ENCODE assay signal across 8 cellular contexts in the genomic region with DNA sequence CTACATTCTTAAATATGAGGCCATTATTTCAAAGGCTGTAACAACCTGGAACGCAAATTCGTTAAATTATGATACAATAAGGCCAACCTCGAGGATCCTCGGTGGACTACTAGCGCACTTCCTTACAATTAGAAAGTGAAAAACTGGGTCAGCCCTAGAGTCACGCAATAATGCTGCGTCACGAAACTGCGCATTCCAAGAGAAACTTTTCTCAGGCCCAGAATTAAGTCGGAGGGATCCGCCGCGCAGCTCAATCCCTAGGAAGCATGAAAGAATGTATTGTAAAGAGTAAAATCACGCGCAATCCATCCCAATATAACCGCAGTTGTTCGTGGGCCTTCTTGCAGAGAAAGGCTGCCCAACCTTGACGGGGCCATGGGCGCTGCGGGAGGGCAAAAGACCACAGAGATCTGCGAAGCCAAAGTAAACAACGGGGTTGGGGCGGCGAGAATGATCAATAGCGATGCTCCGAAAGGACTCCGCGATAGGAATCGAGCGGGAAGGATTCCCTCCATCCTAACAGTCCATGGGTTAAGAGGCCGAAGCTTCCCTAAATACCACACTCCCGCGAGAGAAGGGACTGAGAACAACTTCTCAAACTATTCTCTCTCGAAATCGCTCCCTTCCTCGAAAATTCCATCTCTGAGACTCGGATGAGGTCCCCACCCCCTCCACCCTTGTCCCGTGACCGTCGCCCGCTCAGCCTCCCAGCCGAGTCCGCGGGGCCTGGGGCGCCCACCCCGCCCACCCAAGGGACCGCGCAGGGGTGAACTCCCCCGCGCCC. TPM values are rescaled to one million over a fixed set of nuclear protein-coding genes. Genes with fewer than 3 reads are reported as not detected.
A peak's percentile ranks its signal among the peaks of the same experiment; 100 is the strongest.
DNase-seq lines count a peak whose midpoint lies in the region; TF ChIP-seq lines count a peak whose summit lies in the region.

No MANE protein-coding gene starts in this region.

- H3T11ph ChIP-seq in H9 (ENCODE audit: low read length): no peak overlapping the region

- H3K4me3 Mint-ChIP-seq in H9 (peak overlapping the region; percentile 86 to 92), nephron (peak overlapping the region; percentile 95 to 97 (median 96))
- H3K4me3 Mint-ChIP-seq in activated naive CD4-positive, alpha-beta T cell treated with anti-CD3 and anti-CD28 coated beads for 36 hours: peak overlapping the region; percentile 86

- H3K4me1 ChIP-seq in H9 (ENCODE audit: insufficient read depth, low read length) (no peaks in the 10 kb centered on the region), subcutaneous abdominal adipose tissue (ENCODE audit: control insufficient read depth in 5 of 5, insufficient read depth in 5 of 5, low read length in 5 of 5) (peaks cover 0 to 34% (median 25%) of the 10 kb centered on the region in 5 donors)

- peak overlapping the region; percentile 98 for H4K5ac ChIP-seq in H9 (ENCODE audit: insufficient read length, low read depth, low read length)

- CTCF ChIA-PET in activated naive CD4-positive, alpha-beta T cell treated with anti-CD3 and anti-CD28 coated beads for 36 hours (lab: Charles Lee): interaction anchor here (1.5 to 2.9 kb wide), 5 partner anchors 32 to 391 kb away, joined by 3 to 15 read pairs (median 5); no protein-coding TSS in a partner anchor

- H3K56ac ChIP-seq in H9 (ENCODE audit: insufficient read length, low read depth, low read length): peak overlapping the region; percentile 97

- H2BK15ac ChIP-seq in H9 (ENCODE audit: low read depth, low read length): no peak overlapping the region

- H3K27ac ChIP-seq in H9 (ENCODE audit: insufficient read length, low read depth, low read length): peak overlapping the region; percentile 99
- H3K27ac ChIP-seq in subcutaneous abdominal adipose tissue (ENCODE audit: low read depth, low read length): peak overlapping the region; percentile 100

- no peak overlapping the region for H3K23ac ChIP-seq in H9 (ENCODE audit: insufficient read length, low read depth, low read length)

- H3K4me3 ChIP-seq in AG09309 (ENCODE audit: control insufficient read depth, low read depth, low read length) (peak overlapping the region; percentile 58), subcutaneous abdominal adipose tissue (ENCODE audit: low read depth in 1 of 5, low read length in 5 of 5) (peak overlapping the region; percentile 77 to 99 (median 90))

- H3K9me3 ChIP-seq in H9 (ENCODE audit: control insufficient read depth, low read depth, low read length) (no peaks in the 10 kb centered on the region), subcutaneous abdominal adipose tissue (ENCODE audit: control insufficient read depth in 5 of 5, low read length in 5 of 5) (no peaks in the 10 kb centered on the region)

- peak overlapping the region; percentile 62 for H2AK5ac ChIP-seq in H9 (ENCODE audit: insufficient read length, low read length)

- H2BK120ac ChIP-seq in H9 (ENCODE audit: low read depth, low read length, poor library complexity, severe bottlenecking): no peak overlapping the region

- H3K4me2 ChIP-seq in H9 (ENCODE audit: insufficient read depth, insufficient read length, low read length): peak overlapping the region; percentile 99

- peak overlapping the region; percentile 75 for H2AFZ ChIP-seq in H9 (ENCODE audit: low read length)

- DNase-seq in AG09309 (ENCODE audit: low read depth): peak; percentile 69
- peak; percentile 63 for DNase-seq in H9
- peak; percentile 79 for DNase-seq in RPMI7951 (ENCODE audit: low read depth)
- DNase-seq in activated naive CD4-positive, alpha-beta T cell treated with anti-CD3 and anti-CD28 coated beads for 36 hours: peak; percentile 50
- DNase-seq in foreskin melanocyte: peak; percentile 95
- DNase-seq in NCI-H1417 treated with DMSO at 0.1 percent for 48 hours (lab: John Stamatoyannopoulos, UW): no peak

- H3K4me1 Mint-ChIP-seq in H9 (peaks cover 19 to 36% of the 10 kb centered on the region in 2 experiments), nephron (peaks cover 37% of the 10 kb centered on the region)
- peaks cover 31% of the 10 kb centered on the region for H3K4me1 Mint-ChIP-seq in activated naive CD4-positive, alpha-beta T cell treated with anti-CD3 and anti-CD28 coated beads for 36 hours (ENCODE audit: low read depth)

- peak overlapping the region; percentile 88 for H3K18ac ChIP-seq in H9 (ENCODE audit: insufficient read length, low read depth, low read length)

- H4K8ac ChIP-seq in H9 (replicated peaks; ENCODE audit: insufficient read length, low read depth, low read length): peak overlapping the region; percentile 97

- no peaks in the 10 kb centered on the region for H3K27me3 Mint-ChIP-seq in H9 (ENCODE audit: low read depth)
- H3K27me3 Mint-ChIP-seq in activated naive CD4-positive, alpha-beta T cell treated with anti-CD3 and anti-CD28 coated beads for 36 hours (ENCODE audit: low read depth): no peaks in the 10 kb centered on the region
- H3K27me3 Mint-ChIP-seq in nephron (ENCODE audit: low read depth): no peaks in the 10 kb centered on the region

- peaks cover 8% of the 10 kb centered on the region for H3K23me2 ChIP-seq in H9 (ENCODE audit: insufficient read length, low read depth, low read length, poor library complexity, severe bottlenecking)

- H3K14ac ChIP-seq in H9 (ENCODE audit: insufficient read depth, low read length): peak overlapping the region; percentile 90

- no peak overlapping the region for H2BK20ac ChIP-seq in H9 (ENCODE audit: low read depth, low read length, poor library complexity, severe bottlenecking)

- H4K91ac ChIP-seq in H9 (ENCODE audit: insufficient read length, low read depth, low read length): peak overlapping the region; percentile 82

- intact Hi-C loops in activated naive CD4-positive, alpha-beta T cell treated with anti-CD3 and anti-CD28 coated beads for 36 hours (cut with micrococcal nuclease): loop anchor here (1.0 to 5.0 kb wide), 10 partner anchors 37 to 714 kb away; partner anchors contain the start of genes CCDC169, EXOSC8, RFXAP and SUPT20H

- H3K9ac ChIP-seq in H9 (ENCODE audit: extremely low read depth, insufficient read length, low read length) (peak overlapping the region; percentile 98), subcutaneous abdominal adipose tissue (ENCODE audit: low read length in 5 of 5) (peak overlapping the region; percentile 93 to 99 (median 99))

- H3K9me3 Mint-ChIP-seq in H9 (no peaks in the 10 kb centered on the region), nephron (no peaks in the 10 kb centered on the region)
- H3K9me3 Mint-ChIP-seq in activated naive CD4-positive, alpha-beta T cell treated with anti-CD3 and anti-CD28 coated beads for 36 hours: no peaks in the 10 kb centered on the region

- H4K20me1 ChIP-seq in H9 (ENCODE audit: control insufficient read depth, insufficient read depth, insufficient read length): no peaks in the 10 kb centered on the region

- H3K27ac Mint-ChIP-seq in H9: peak overlapping the region in 2 of 3 experiments; percentile 89 to 99; a peak in 3 of 7 replicates
- H3K27ac Mint-ChIP-seq in activated naive CD4-positive, alpha-beta T cell treated with anti-CD3 and anti-CD28 coated beads for 36 hours: peak overlapping the region; percentile 87
- peak overlapping the region; percentile 99 to 100 (median 99) for H3K27ac Mint-ChIP-seq in nephron

- peak overlapping the region; percentile 80 for H2BK12ac ChIP-seq in H9 (ENCODE audit: insufficient read length, low read depth, low read length)

- TF ChIP-seq CTCF in AG09309 (IDR thresholded peaks at IDR 0.05; ENCODE audit: control insufficient read depth, insufficient read depth, low read depth, low read length, missing control alignments) (no peak), H9 (conservative IDR thresholded peaks at IDR 0.05) (no peak), nephron (IDR thresholded peaks at IDR 0.05; ENCODE audit: unreplicated experiment in 3 of 3) (no peak)

- peak overlapping the region; percentile 71 for H2BK5ac ChIP-seq in H9 (ENCODE audit: insufficient read length, low read length)

- H3K27me3 ChIP-seq in H9 (ENCODE audit: insufficient read depth, low read length): no peaks in the 10 kb centered on the region
- H3K27me3 ChIP-seq in subcutaneous abdominal adipose tissue (ENCODE audit: control insufficient read depth in 5 of 5, insufficient read depth in 4 of 5, low read length in 5 of 5): no peaks in the 10 kb centered on the region

- WGBS in H9 (ENCODE audit: extremely low coverage, insufficient read length, low lambda C conversion rate): no CpG with 5 or more reads among the region's 50 CpGs

- H3K36me3 Mint-ChIP-seq in H9 (ENCODE audit: insufficient read depth in 1 of 3, low read depth in 3 of 3) (peaks cover 0 to 3% (median 0%) of the 10 kb centered on the region in 3 experiments; a peak in 2 of 7 replicates), nephron (ENCODE audit: low read depth) (no peaks in the 10 kb centered on the region)
- peaks cover 1% of the 10 kb centered on the region for H3K36me3 Mint-ChIP-seq in activated naive CD4-positive, alpha-beta T cell treated with anti-CD3 and anti-CD28 coated beads for 36 hours (ENCODE audit: low read depth)

- H3K36me3 ChIP-seq in subcutaneous abdominal adipose tissue (ENCODE audit: control insufficient read depth in 5 of 5, insufficient read depth in 5 of 5, low read length in 5 of 5): no peaks in the 10 kb centered on the region

- H3K4ac ChIP-seq in H9 (ENCODE audit: low read depth, low read length): peak overlapping the region; percentile 38; the same call in 1 of the 2 replicates

- H3K79me1 ChIP-seq in H9 (ENCODE audit: insufficient read depth, low read depth, low read length, poor library complexity, severe bottlenecking): peaks cover 2% of the 10 kb centered on the region

- H3K79me2 ChIP-seq in H9 (ENCODE audit: insufficient read depth, low read length): peaks cover 18% of the 10 kb centered on the region; the same call in 1 of the 2 replicates

RNA-seq across cellular contexts. Expression of gene SPART, which starts 0.6 kb away (rescaled TPM):
- 60.6 and 60.9 TPM in 2 replicates for total RNA-seq in H9 (2021)
- 44.0 and 52.9 TPM in 2 replicates for total RNA-seq in RPMI7951 (2014; rRNA removed; shearing (Covaris generic))
- 10 to 100 TPM; 12.5 to 17.0 TPM for total RNA-seq in activated naive CD4-positive, alpha-beta T cell treated with anti-CD3 and anti-CD28 coated beads for 36 hours

RNA-seq across cellular contexts. Expression of gene CCDC169, which starts 48.0 kb away (rescaled TPM):
- total RNA-seq in H9 (2021): 19.1 and 20.5 TPM in 2 replicates
- total RNA-seq in RPMI7951 (2014; rRNA removed; shearing (Covaris generic)): 0.36 and 0.88 TPM in 2 replicates
- total RNA-seq in activated naive CD4-positive, alpha-beta T cell treated with anti-CD3 and anti-CD28 coated beads for 36 hours: 1 to 10 TPM in 1 of 2 experiments, under 1 TPM in 1; 0.50 to 1.0 TPM
